21 cellular contexts compared by ENCODE assay signal in genomic region chr2:48369971-48370370, GRCh38.
"Had no signal": no experiment of that assay in that cellular context is flagged by ENCODE, and none has a peak within 500 bp of the region (broad histone marks: within the 10 kb centered on the region; RNA-seq: fewer than 3 reads in every experiment).

No MANE protein-coding gene starts in this region.

- H3K4me3 Mint-ChIP-seq: activated B cell treated with CpG ODN at 0.5 μM for 24 hours; activated CD4-positive, alpha-beta memory T cell treated with anti-CD3 and anti-CD28 coated beads for 36 hours; activated CD8-positive, alpha-beta memory T cell treated with anti-CD3 and anti-CD28 coated beads, Interleukin-2, amount 10 ng/mL, durations not matched to agents 7 days and 5 days; brain; nephron; stimulated activated memory B cell treated with anti-CD40 and anti-IgM and Interleukin-4, amounts not matched to agents 10 μg/mL and 1 μg/mL and 100 μg/mL, for 72 hours had no signal

- H3K4me3 ChIP-seq: esophagus muscularis mucosa, heart right ventricle, lower lobe of right lung, spleen, thyroid gland had no signal

- H3K27me3 Mint-ChIP-seq: activated B cell treated with CpG ODN at 0.5 μM for 24 hours; activated CD4-positive, alpha-beta memory T cell treated with anti-CD3 and anti-CD28 coated beads for 36 hours; activated CD8-positive, alpha-beta memory T cell treated with anti-CD3 and anti-CD28 coated beads, Interleukin-2, amount 10 ng/mL, durations not matched to agents 7 days and 5 days; brain; stimulated activated memory B cell treated with anti-CD40 and anti-IgM and Interleukin-4, amounts not matched to agents 10 μg/mL and 1 μg/mL and 100 μg/mL, for 72 hours had no signal

- H3K9me3 Mint-ChIP-seq: activated B cell treated with CpG ODN at 0.5 μM for 24 hours; activated CD4-positive, alpha-beta memory T cell treated with anti-CD3 and anti-CD28 coated beads for 36 hours; nephron; stimulated activated memory B cell treated with anti-CD40 and anti-IgM and Interleukin-4, amounts not matched to agents 10 μg/mL and 1 μg/mL and 100 μg/mL, for 72 hours had no signal

- H3K27ac Mint-ChIP-seq: activated B cell treated with CpG ODN at 0.5 μM for 24 hours; activated CD4-positive, alpha-beta memory T cell treated with anti-CD3 and anti-CD28 coated beads for 36 hours; activated CD8-positive, alpha-beta memory T cell treated with anti-CD3 and anti-CD28 coated beads, Interleukin-2, amount 10 ng/mL, durations not matched to agents 7 days and 5 days; nephron; stimulated activated memory B cell treated with anti-CD40 and anti-IgM and Interleukin-4, amounts not matched to agents 10 μg/mL and 1 μg/mL and 100 μg/mL, for 72 hours had no signal

- H3K27ac ChIP-seq: esophagus muscularis mucosa, heart right ventricle, lower lobe of right lung, spleen, thyroid gland had no signal

- H3K9me3 ChIP-seq: esophagus muscularis mucosa, lower lobe of right lung, spleen, thyroid gland had no signal

- H3K4me1 ChIP-seq: esophagus muscularis mucosa, heart right ventricle, lower lobe of right lung, thyroid gland had no signal

- ATAC-seq: activated CD8-positive, alpha-beta memory T cell treated with anti-CD3 and anti-CD28 coated beads, Interleukin-2, amount 10 ng/mL, durations not matched to agents 7 days and 5 days; heart right ventricle; left colon; lower lobe of right lung; stimulated activated memory B cell treated with anti-CD40 and anti-IgM and Interleukin-4, amounts not matched to agents 10 μg/mL and 1 μg/mL and 100 μg/mL, for 72 hours had no signal

- H3K27me3 ChIP-seq: esophagus muscularis mucosa, heart right ventricle, spleen, thyroid gland had no signal

- H3K4me1 Mint-ChIP-seq: brain, nephron had no signal

- DNase-seq: activated B cell treated with CpG ODN at 0.5 μM for 24 hours; activated CD4-positive, alpha-beta memory T cell treated with anti-CD3 and anti-CD28 coated beads for 36 hours; activated CD4-positive, alpha-beta T cell treated with anti-CD3 and anti-CD28 coated beads for 4 hours; activated CD8-positive, alpha-beta memory T cell treated with anti-CD3 and anti-CD28 coated beads, Interleukin-2, amount 10 ng/mL, durations not matched to agents 7 days and 5 days; activated naive CD4-positive, alpha-beta T cell treated with Interleukin-2 at 50 U/mL for 16 hours; anterior cingulate cortex; cortex of kidney; effector CD4-positive, alpha-beta T cell; heart right ventricle; islet precursor cell; left colon; lower lobe of right lung; occipital lobe; retina; spleen; stimulated activated CD4-positive, alpha-beta T cell treated with anti-CD3 and anti-CD28 coated beads, Interleukin-4, amount 100 ng/mL, for 4 hours; thyroid gland had no signal
